26 cellular contexts compared by ENCODE assay signal in genomic region chr15:91541286-91541685, GRCh38.
"Had no signal": no experiment of that assay in that cellular context is flagged by ENCODE, and none has a peak within 500 bp of the region (broad histone marks: within the 10 kb centered on the region; RNA-seq: fewer than 3 reads in every experiment).

No MANE protein-coding gene starts in this region.

- H3K27ac ChIP-seq: adrenal gland, KMS-11, Peyer's patch had no signal

- H3K4me2 ChIP-seq: KMS-11 had no signal

- H3K27ac Mint-ChIP-seq: activated B cell treated with CpG ODN at 0.5 μM for 24 hours; activated CD4-positive, alpha-beta memory T cell treated with anti-CD3 and anti-CD28 coated beads for 36 hours; activated CD4-positive, alpha-beta T cell treated with anti-CD3 and anti-CD28 coated beads, Interleukin-2, amount 10 ng/mL, durations not matched to agents 7 days and 5 days; activated naive CD8-positive, alpha-beta T cell treated with anti-CD3 and anti-CD28 coated beads, Interleukin-2, amount 10 ng/mL, durations not matched to agents 7 days and 5 days; activated T-helper 17 cell treated with anti-CD3 and anti-CD28 coated beads, Interleukin-2, amount 50 U/mL, for 72 hours; T-helper 17 cell had no signal

- H3K4me3 ChIP-seq: adrenal gland, MG63, Peyer's patch had no signal

- H3K27me3 Mint-ChIP-seq: activated B cell treated with CpG ODN at 0.5 μM for 24 hours had no signal

- H3K4me1 Mint-ChIP-seq: activated B cell treated with CpG ODN at 0.5 μM for 24 hours; activated CD4-positive, alpha-beta T cell treated with anti-CD3 and anti-CD28 coated beads, Interleukin-2, amount 10 ng/mL, durations not matched to agents 7 days and 5 days; activated naive CD8-positive, alpha-beta T cell treated with anti-CD3 and anti-CD28 coated beads, Interleukin-2, amount 10 ng/mL, durations not matched to agents 7 days and 5 days; activated T-helper 17 cell treated with anti-CD3 and anti-CD28 coated beads, Interleukin-2, amount 50 U/mL, for 72 hours; T-helper 17 cell had no signal

- H3K36me3 ChIP-seq: adrenal gland, MG63, Peyer's patch had no signal

- H3K36me3 Mint-ChIP-seq: activated CD4-positive, alpha-beta memory T cell treated with anti-CD3 and anti-CD28 coated beads for 36 hours had no signal

- H3K4me1 ChIP-seq: adrenal gland had no signal

- H3K4me3 Mint-ChIP-seq: activated B cell treated with CpG ODN at 0.5 μM for 24 hours; activated CD4-positive, alpha-beta memory T cell treated with anti-CD3 and anti-CD28 coated beads for 36 hours; activated CD4-positive, alpha-beta T cell treated with anti-CD3 and anti-CD28 coated beads, Interleukin-2, amount 10 ng/mL, durations not matched to agents 7 days and 5 days; activated naive CD8-positive, alpha-beta T cell treated with anti-CD3 and anti-CD28 coated beads, Interleukin-2, amount 10 ng/mL, durations not matched to agents 7 days and 5 days; activated T-helper 17 cell treated with anti-CD3 and anti-CD28 coated beads, Interleukin-2, amount 50 U/mL, for 72 hours; T-helper 17 cell had no signal

- H3K27me3 ChIP-seq: Peyer's patch had no signal

- ATAC-seq: activated T-helper 17 cell treated with anti-CD3 and anti-CD28 coated beads, Interleukin-2, amount 50 U/mL, for 72 hours; T-helper 17 cell had no signal

- DNase-seq: activated B cell treated with CpG ODN at 0.5 μM for 24 hours; activated CD4-positive, alpha-beta memory T cell treated with anti-CD3 and anti-CD28 coated beads for 36 hours; activated CD4-positive, alpha-beta T cell treated with anti-CD3 and anti-CD28 coated beads, Interleukin-2, amount 10 ng/mL, durations not matched to agents 7 days and 5 days; activated gamma-delta T cell treated with Interleukin-2 at 50 U/mL for 16 hours; activated naive CD4-positive, alpha-beta T cell treated with anti-CD3 and anti-CD28 coated beads, Interleukin-2, amount 50 U/mL, for 16 hours; activated naive CD8-positive, alpha-beta T cell treated with anti-CD3 and anti-CD28 coated beads, Interleukin-2, amount 10 ng/mL, durations not matched to agents 7 days and 5 days; activated T-cell treated with anti-CD3 and anti-CD28 coated beads for 4 hours; activated T-cell treated with anti-CD3 and anti-CD28 coated beads, Interleukin-2, amount 50 U/mL, for 48 hours; adrenal gland; anterior cingulate cortex; central memory CD4-positive, alpha-beta T cell; MG63; MV-4-11; NCI-H1092 treated with DMSO at 0.1 percent for 48 hours; NCI-H1417 treated with DMSO at 0.1 percent for 48 hours; NCI-H1694; NCI-H2029; NCI-H2107; NCI-H446; NCI-H524; Peyer's patch; SHP77 treated with DMSO at 0.1 percent for 48 hours; T-helper 17 cell; T-helper 9 cell had no signal

- H3K9ac ChIP-seq: KMS-11 had no signal

- H3K9me3 Mint-ChIP-seq: activated B cell treated with CpG ODN at 0.5 μM for 24 hours; activated CD4-positive, alpha-beta memory T cell treated with anti-CD3 and anti-CD28 coated beads for 36 hours; activated CD4-positive, alpha-beta T cell treated with anti-CD3 and anti-CD28 coated beads, Interleukin-2, amount 10 ng/mL, durations not matched to agents 7 days and 5 days; activated T-helper 17 cell treated with anti-CD3 and anti-CD28 coated beads, Interleukin-2, amount 50 U/mL, for 72 hours had no signal

- H3K9me3 ChIP-seq: adrenal gland, MG63, Peyer's patch had no signal
